In the genomic region with DNA sequence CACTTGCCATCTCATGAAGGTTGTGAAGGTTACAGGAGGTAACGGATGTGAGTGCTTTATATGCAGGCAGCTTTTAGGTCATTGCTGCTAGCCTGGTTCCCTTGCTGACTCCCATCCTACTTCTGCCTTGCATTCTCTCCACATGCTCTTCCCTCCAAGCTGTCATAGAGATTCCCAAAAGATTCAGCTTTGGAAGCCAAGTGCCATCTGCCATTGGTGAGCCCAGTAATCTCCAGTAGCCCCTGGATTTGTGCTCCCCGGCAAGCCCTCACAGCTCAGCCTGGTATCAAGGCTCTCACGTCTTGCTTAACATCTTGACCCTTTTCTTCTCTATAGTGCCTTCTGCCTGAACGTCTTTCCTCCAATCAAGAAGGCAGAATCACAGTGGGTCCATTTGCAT, we compare ENCODE assay signal across 17 cellular contexts.
"Had no signal": no experiment of that assay in that cellular context is flagged by ENCODE, and none has a peak within 500 bp of the region (broad histone marks: within the 10 kb centered on the region; RNA-seq: fewer than 3 reads in every experiment).

No MANE protein-coding gene starts in this region.

- H3K36me3 ChIP-seq: neutrophil, tibial nerve, upper lobe of right lung had no signal

- ATAC-seq: left lobe of liver; mucosa of descending colon; naive thymus-derived CD8-positive, alpha-beta T cell; sciatic nerve; stimulated activated naive B cell treated with anti-CD40 and anti-IgM and Interleukin-4, amounts not matched to agents 10 μg/mL and 1 μg/mL and 100 μg/mL, for 72 hours; stimulated activated naive CD8-positive, alpha-beta T cell treated with anti-CD3 and anti-CD28 coated beads, Interleukin-15, amount 100 ng/mL, for 72 hours; upper lobe of right lung had no signal

- H3K4me1 ChIP-seq: testis, upper lobe of right lung had no signal

- H3K27ac ChIP-seq: coronary artery, neutrophil, testis, tibial nerve, upper lobe of right lung had no signal

- H3K27me3 ChIP-seq: neutrophil, testis, tibial nerve, upper lobe of right lung had no signal

- DNase-seq: effector CD4-positive, alpha-beta T cell; endodermal cell; erythroblast; islet precursor cell; mucosa of descending colon; naive thymus-derived CD8-positive, alpha-beta T cell; stimulated activated CD4-positive, alpha-beta T cell treated with anti-CD3 and anti-CD28 coated beads, Interleukin-2, amount 100 ng/mL, for 24 hours; stimulated activated CD4-positive, alpha-beta T cell treated with anti-CD3 and anti-CD28 coated beads, Interleukin-4, amount 100 ng/mL, for 4 hours; stimulated activated naive B cell treated with anti-CD40 and anti-IgM and Interleukin-4, amounts not matched to agents 10 μg/mL and 1 μg/mL and 100 μg/mL, for 72 hours; stimulated activated naive CD8-positive, alpha-beta T cell treated with anti-CD3 and anti-CD28 coated beads, Interleukin-15, amount 100 ng/mL, for 72 hours; testis; upper lobe of right lung had no signal

- H3K9me3 ChIP-seq: neutrophil, testis, tibial nerve, upper lobe of right lung had no signal

- H3K4me3 ChIP-seq: coronary artery, mucosa of descending colon, testis, tibial nerve, upper lobe of right lung had no signal
